Comparison of ENCODE assay signal across 3 cellular contexts in genomic region chr16:15886078-15886477, GRCh38.
TF ChIP-seq lines count a peak whose summit lies in the region.

No MANE protein-coding gene starts in this region.

TF ChIP-seq in SK-N-SH, 30 proteins besides CTCF, POLR2A, EP300 and RAD21:
- TF ChIP-seq RXRA (IDR thresholded peaks at IDR 0.05; ENCODE audit: borderline replicate concordance, low read depth) (no peak), CHD2 (IDR thresholded peaks at IDR 0.05; ENCODE audit: low read length, partially characterized antibody) (no peak), TAF1 (IDR thresholded peaks at IDR 0.05; ENCODE audit: borderline replicate concordance, low read depth, low read length) (no peak), SMC3 (IDR thresholded peaks at IDR 0.05; ENCODE audit: low read depth, low read length) (no peak)
- TF ChIP-seq, protein P1, sequence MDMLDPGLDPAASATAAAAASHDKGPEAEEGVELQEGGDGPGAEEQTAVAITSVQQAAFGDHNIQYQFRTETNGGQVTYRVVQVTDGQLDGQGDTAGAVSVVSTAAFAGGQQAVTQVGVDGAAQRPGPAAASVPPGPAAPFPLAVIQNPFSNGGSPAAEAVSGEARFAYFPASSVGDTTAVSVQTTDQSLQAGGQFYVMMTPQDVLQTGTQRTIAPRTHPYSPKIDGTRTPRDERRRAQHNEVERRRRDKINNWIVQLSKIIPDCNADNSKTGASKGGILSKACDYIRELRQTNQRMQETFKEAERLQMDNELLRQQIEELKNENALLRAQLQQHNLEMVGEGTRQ (IDR thresholded peaks at IDR 0.05; ENCODE audit: borderline replicate concordance, low read depth, low read length), result no peak
- TF ChIP-seq, protein P2, sequence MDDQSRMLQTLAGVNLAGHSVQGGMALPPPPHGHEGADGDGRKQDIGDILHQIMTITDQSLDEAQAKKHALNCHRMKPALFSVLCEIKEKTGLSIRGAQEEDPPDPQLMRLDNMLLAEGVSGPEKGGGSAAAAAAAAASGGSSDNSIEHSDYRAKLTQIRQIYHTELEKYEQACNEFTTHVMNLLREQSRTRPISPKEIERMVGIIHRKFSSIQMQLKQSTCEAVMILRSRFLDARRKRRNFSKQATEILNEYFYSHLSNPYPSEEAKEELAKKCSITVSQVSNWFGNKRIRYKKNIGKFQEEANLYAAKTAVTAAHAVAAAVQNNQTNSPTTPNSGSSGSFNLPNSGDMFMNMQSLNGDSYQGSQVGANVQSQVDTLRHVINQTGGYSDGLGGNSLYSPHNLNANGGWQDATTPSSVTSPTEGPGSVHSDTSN (IDR thresholded peaks at IDR 0.05), result no peak

TF ChIP-seq in SK-N-SH treated with all-trans-retinoic acid at 6 μM for 48 hours, 23 proteins besides CTCF, POLR2A, EP300 and RAD21:
- TF ChIP-seq PPARA (CRISPR knock-in tag; IDR thresholded peaks at IDR 0.05; ENCODE audit: borderline replicate concordance) (no peak), ZNF70 (CRISPR knock-in tag; IDR thresholded peaks at IDR 0.05) (no peak), SNAI2 (CRISPR knock-in tag; IDR thresholded peaks at IDR 0.05) (no peak), CSDC2 (CRISPR knock-in tag; IDR thresholded peaks at IDR 0.05) (no peak), OSR1 (CRISPR knock-in tag; IDR thresholded peaks at IDR 0.05) (no peak)
- TF ChIP-seq, protein P3, sequence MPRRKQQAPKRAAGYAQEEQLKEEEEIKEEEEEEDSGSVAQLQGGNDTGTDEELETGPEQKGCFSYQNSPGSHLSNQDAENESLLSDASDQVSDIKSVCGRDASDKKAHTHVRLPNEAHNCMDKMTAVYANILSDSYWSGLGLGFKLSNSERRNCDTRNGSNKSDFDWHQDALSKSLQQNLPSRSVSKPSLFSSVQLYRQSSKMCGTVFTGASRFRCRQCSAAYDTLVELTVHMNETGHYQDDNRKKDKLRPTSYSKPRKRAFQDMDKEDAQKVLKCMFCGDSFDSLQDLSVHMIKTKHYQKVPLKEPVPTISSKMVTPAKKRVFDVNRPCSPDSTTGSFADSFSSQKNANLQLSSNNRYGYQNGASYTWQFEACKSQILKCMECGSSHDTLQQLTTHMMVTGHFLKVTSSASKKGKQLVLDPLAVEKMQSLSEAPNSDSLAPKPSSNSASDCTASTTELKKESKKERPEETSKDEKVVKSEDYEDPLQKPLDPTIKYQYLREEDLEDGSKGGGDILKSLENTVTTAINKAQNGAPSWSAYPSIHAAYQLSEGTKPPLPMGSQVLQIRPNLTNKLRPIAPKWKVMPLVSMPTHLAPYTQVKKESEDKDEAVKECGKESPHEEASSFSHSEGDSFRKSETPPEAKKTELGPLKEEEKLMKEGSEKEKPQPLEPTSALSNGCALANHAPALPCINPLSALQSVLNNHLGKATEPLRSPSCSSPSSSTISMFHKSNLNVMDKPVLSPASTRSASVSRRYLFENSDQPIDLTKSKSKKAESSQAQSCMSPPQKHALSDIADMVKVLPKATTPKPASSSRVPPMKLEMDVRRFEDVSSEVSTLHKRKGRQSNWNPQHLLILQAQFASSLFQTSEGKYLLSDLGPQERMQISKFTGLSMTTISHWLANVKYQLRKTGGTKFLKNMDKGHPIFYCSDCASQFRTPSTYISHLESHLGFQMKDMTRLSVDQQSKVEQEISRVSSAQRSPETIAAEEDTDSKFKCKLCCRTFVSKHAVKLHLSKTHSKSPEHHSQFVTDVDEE (CRISPR knock-in tag; IDR thresholded peaks at IDR 0.05), result no peak
- TF ChIP-seq, protein P4, sequence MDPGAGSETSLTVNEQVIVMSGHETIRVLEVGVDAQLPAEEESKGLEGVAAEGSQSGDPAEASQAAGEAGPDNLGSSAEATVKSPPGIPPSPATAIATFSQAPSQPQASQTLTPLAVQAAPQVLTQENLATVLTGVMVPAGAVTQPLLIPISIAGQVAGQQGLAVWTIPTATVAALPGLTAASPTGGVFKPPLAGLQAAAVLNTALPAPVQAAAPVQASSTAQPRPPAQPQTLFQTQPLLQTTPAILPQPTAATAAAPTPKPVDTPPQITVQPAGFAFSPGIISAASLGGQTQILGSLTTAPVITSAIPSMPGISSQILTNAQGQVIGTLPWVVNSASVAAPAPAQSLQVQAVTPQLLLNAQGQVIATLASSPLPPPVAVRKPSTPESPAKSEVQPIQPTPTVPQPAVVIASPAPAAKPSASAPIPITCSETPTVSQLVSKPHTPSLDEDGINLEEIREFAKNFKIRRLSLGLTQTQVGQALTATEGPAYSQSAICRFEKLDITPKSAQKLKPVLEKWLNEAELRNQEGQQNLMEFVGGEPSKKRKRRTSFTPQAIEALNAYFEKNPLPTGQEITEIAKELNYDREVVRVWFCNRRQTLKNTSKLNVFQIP (CRISPR knock-in tag; IDR thresholded peaks at IDR 0.05; ENCODE audit: borderline replicate concordance, low read depth), result no peak

TF ChIP-seq in IMR-90, 13 proteins besides CTCF, POLR2A, EP300 and RAD21:
- TF ChIP-seq CHD1 (IDR thresholded peaks at IDR 0.05; ENCODE audit: low read depth, low read length), result no peak
- no peak for TF ChIP-seq MAFK (IDR thresholded peaks at IDR 0.05; ENCODE audit: low read depth, low read length)
- no peak for TF ChIP-seq RCOR1 (IDR thresholded peaks at IDR 0.05; ENCODE audit: insufficient replicate concordance, low read length)
- no peak for TF ChIP-seq SMC3 (IDR thresholded peaks at IDR 0.05; ENCODE audit: low read depth, low read length)
- TF ChIP-seq MXI1 (IDR thresholded peaks at IDR 0.05; ENCODE audit: borderline replicate concordance, low read depth, low read length), result no peak
- TF ChIP-seq, protein P5, sequence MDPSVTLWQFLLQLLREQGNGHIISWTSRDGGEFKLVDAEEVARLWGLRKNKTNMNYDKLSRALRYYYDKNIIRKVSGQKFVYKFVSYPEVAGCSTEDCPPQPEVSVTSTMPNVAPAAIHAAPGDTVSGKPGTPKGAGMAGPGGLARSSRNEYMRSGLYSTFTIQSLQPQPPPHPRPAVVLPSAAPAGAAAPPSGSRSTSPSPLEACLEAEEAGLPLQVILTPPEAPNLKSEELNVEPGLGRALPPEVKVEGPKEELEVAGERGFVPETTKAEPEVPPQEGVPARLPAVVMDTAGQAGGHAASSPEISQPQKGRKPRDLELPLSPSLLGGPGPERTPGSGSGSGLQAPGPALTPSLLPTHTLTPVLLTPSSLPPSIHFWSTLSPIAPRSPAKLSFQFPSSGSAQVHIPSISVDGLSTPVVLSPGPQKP (IDR thresholded peaks at IDR 0.05; ENCODE audit: borderline replicate concordance, low read depth, low read length), result no peak
- no peak for TF ChIP-seq MAZ (IDR thresholded peaks at IDR 0.05; ENCODE audit: borderline replicate concordance, low read depth, low read length)
- TF ChIP-seq BHLHE40 (IDR thresholded peaks at IDR 0.05; ENCODE audit: low read depth, low read length), result no peak
- no peak for TF ChIP-seq CEBPB (IDR thresholded peaks at IDR 0.05; ENCODE audit: low read depth, low read length)
- TF ChIP-seq FOS (IDR thresholded peaks at IDR 0.05; ENCODE audit: low read depth, low read length), result no peak
- no peak for TF ChIP-seq RFX5 (IDR thresholded peaks at IDR 0.05; ENCODE audit: low read depth, low read length)
- TF ChIP-seq, protein P1 (IDR thresholded peaks at IDR 0.05; ENCODE audit: low read depth, low read length), result no peak
- no peak for TF ChIP-seq NFE2L2 (IDR thresholded peaks at IDR 0.05; ENCODE audit: low read depth, low read length)
